18 cellular contexts compared by ENCODE assay signal in the genomic region with DNA sequence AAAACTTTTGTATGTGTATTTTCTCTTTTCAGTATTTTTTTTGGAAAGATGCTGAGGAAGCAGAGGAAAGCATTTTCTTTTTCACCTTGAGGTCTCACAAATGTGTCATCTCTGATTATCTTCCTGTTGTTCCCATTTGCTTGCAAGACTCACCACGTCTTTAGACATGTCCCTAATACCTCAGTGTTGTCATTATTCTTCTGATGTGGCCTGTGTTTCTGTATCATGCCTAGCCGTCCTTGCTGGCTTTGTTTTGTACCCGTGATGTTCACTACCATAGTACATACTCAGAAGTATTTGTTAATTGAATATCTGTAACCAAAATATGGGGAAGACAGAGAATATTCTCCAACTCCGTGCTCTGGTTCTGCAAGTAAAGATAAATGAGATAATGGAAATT. TPM values are rescaled to one million over a fixed set of nuclear protein-coding genes. Genes with fewer than 3 reads are reported as not detected.
A peak's percentile ranks its signal among the peaks of the same experiment; 100 is the strongest.
DNase-seq lines count a peak whose midpoint lies in the region; ATAC-seq and TF ChIP-seq lines count a peak whose summit lies in the region.
"Had no signal": no experiment of that assay in that cellular context is flagged by ENCODE, and none has a peak within 500 bp of the region (broad histone marks: within the 10 kb centered on the region; RNA-seq: fewer than 3 reads in every experiment).

No MANE protein-coding gene starts in this region.

- peak overlapping the region; percentile 75 for H3K27ac Mint-ChIP-seq in T-helper 17 cell
- H3K27ac Mint-ChIP-seq: activated naive CD4-positive, alpha-beta T cell treated with anti-CD3 and anti-CD28 coated beads, Interleukin-2, amount 50 U/mL, for 24 hours had no signal

- no peak for TF ChIP-seq CTCF in left ventricle myocardium inferior (IDR thresholded peaks at IDR 0.05; ENCODE audit: borderline replicate concordance)
- TF ChIP-seq CTCF in heart left ventricle (IDR thresholded peaks at IDR 0.05), result no peak
- TF ChIP-seq CTCF in esophagus squamous epithelium (IDR thresholded peaks at IDR 0.05), result no peak
- no peak for TF ChIP-seq CTCF in uterus (IDR thresholded peaks at IDR 0.05)

- in situ Hi-C loops in KBM-7 (cut with MboI; ENCODE audit: low pct_unique_long_range_greater_than_20kb, low sequenced_read_pairs), result loop anchor here (10.0 kb wide), 1 partner anchor 119 kb away; no protein-coding TSS in a partner anchor

- H3K36me3 ChIP-seq in left ventricle myocardium inferior (no peaks in the 10 kb centered on the region), heart left ventricle (no peaks in the 10 kb centered on the region), esophagus squamous epithelium (no peaks in the 10 kb centered on the region), uterus (no peaks in the 10 kb centered on the region)
- H3K36me3 ChIP-seq: breast epithelium, HAP-1, sigmoid colon had no signal

- DNase-seq in left ventricle myocardium inferior (no peak), heart left ventricle (no peak), T-helper 17 cell (no peak), esophagus squamous epithelium (lab: John Stamatoyannopoulos, UW) (no peak), uterus (no peak), KBM-7 (no peak)
- DNase-seq: occipital lobe had no signal

- WGBS in heart left ventricle, 4 donors, result 48 to 67% (median 56%) methylated on average over 4 of the region's 4 CpGs
- 40 to 49% methylated on average over 4 of the region's 4 CpGs for WGBS in esophagus squamous epithelium, 2 donors

- H3K27me3 Mint-ChIP-seq in T-helper 17 cell, result no peaks in the 10 kb centered on the region
- H3K27me3 Mint-ChIP-seq: activated naive CD4-positive, alpha-beta T cell treated with anti-CD3 and anti-CD28 coated beads, Interleukin-2, amount 50 U/mL, for 24 hours had no signal

- no peaks in the 10 kb centered on the region for H3K36me3 Mint-ChIP-seq in T-helper 17 cell (ENCODE audit: low read depth)
- H3K36me3 Mint-ChIP-seq: activated naive CD4-positive, alpha-beta T cell treated with anti-CD3 and anti-CD28 coated beads, Interleukin-2, amount 50 U/mL, for 24 hours had no signal

- intact Hi-C loops in left ventricle myocardium inferior (cut with micrococcal nuclease), result loop anchor here (2.0 kb wide), 2 partner anchors 55 to 115 kb away; no protein-coding TSS in a partner anchor
- intact Hi-C loops in heart left ventricle (cut with DNase I), result loop anchor here (1.0 to 10.0 kb wide), 11 partner anchors 55 to 1136 kb away; no protein-coding TSS in a partner anchor
- intact Hi-C loops in esophagus squamous epithelium (cut with DNase I), result loop anchor here (5.0 kb wide), 2 partner anchors 56 to 116 kb away; no protein-coding TSS in a partner anchor
- intact Hi-C loops in uterus (cut with DNase I; ENCODE audit: low total_unique reads), result loop anchor here (10.0 kb wide), 1 partner anchor 59 kb away; no protein-coding TSS in a partner anchor

- peaks cover 22% of the 10 kb centered on the region for H3K4me1 Mint-ChIP-seq in T-helper 17 cell

- H3K27me3 ChIP-seq in left ventricle myocardium inferior (ENCODE audit: low read depth) (no peaks in the 10 kb centered on the region), heart left ventricle (no peaks in the 10 kb centered on the region), esophagus squamous epithelium (no peaks in the 10 kb centered on the region), uterus (no peaks in the 10 kb centered on the region)
- H3K27me3 ChIP-seq: breast epithelium, sigmoid colon had no signal

- no peak overlapping the region for H3K4me3 Mint-ChIP-seq in T-helper 17 cell
- H3K4me3 Mint-ChIP-seq: activated naive CD4-positive, alpha-beta T cell treated with anti-CD3 and anti-CD28 coated beads, Interleukin-2, amount 50 U/mL, for 24 hours had no signal

- ATAC-seq in heart left ventricle (no peak), T-helper 17 cell (peak; percentile 81), HG03025 (IDR thresholded peaks at IDR 0.05; ENCODE audit: low FRiP score, unreplicated experiment) (no peak), HG02973 (IDR thresholded peaks at IDR 0.05; ENCODE audit: unreplicated experiment) (no peak)

- H3K9me3 ChIP-seq in left ventricle myocardium inferior (replicated peaks), result no peaks in the 10 kb centered on the region
- H3K9me3 ChIP-seq in heart left ventricle, result no peaks in the 10 kb centered on the region
- H3K9me3 ChIP-seq in T-helper 17 cell (ENCODE audit: control insufficient read depth, low read length, poor library complexity, severe bottlenecking), result no peaks in the 10 kb centered on the region
- no peaks in the 10 kb centered on the region for H3K9me3 ChIP-seq in esophagus squamous epithelium
- no peaks in the 10 kb centered on the region for H3K9me3 ChIP-seq in uterus
- H3K9me3 ChIP-seq: breast epithelium, HAP-1, sigmoid colon had no signal

- H3K4me3 ChIP-seq in left ventricle myocardium inferior, result no peak overlapping the region
- H3K4me3 ChIP-seq in heart left ventricle, result no peak overlapping the region
- no peak overlapping the region for H3K4me3 ChIP-seq in esophagus squamous epithelium
- H3K4me3 ChIP-seq in uterus, result no peak overlapping the region
- H3K4me3 ChIP-seq: breast epithelium, HAP-1, sigmoid colon had no signal

- peaks cover 10% of the 10 kb centered on the region for H3K4me1 ChIP-seq in left ventricle myocardium inferior
- H3K4me1 ChIP-seq in heart left ventricle, result peaks cover 0 to 32% (median 0%) of the 10 kb centered on the region in 12 donors
- H3K4me1 ChIP-seq in esophagus squamous epithelium, result peaks cover 0 to 20% (median 9%) of the 10 kb centered on the region in 3 donors
- H3K4me1 ChIP-seq in uterus, result peaks cover 4 to 5% of the 10 kb centered on the region in 2 donors
- H3K4me1 ChIP-seq: breast epithelium, HAP-1 had no signal

- H3K27ac ChIP-seq in left ventricle myocardium inferior (replicated peaks) (peak overlapping the region; percentile 45), heart left ventricle (peak overlapping the region in 6 of 12 donors; percentile 5 to 39 (median 30)), esophagus squamous epithelium (peak overlapping the region in 3 of 4 donors; percentile 26 to 64 (median 56)), uterus (peak overlapping the region; percentile 51 to 61)

- TF ChIP-seq POLR2A in heart left ventricle (IDR thresholded peaks at IDR 0.05) (no peak), esophagus squamous epithelium (IDR thresholded peaks at IDR 0.05) (no peak), uterus (IDR thresholded peaks at IDR 0.05) (no peak)

RNA-seq across cellular contexts. Expression of a gene that starts 5.0 kb away (rescaled TPM):
- total RNA-seq in left ventricle myocardium inferior (2.9 TPM), heart left ventricle (1 to 10 TPM; 1.9 to 8.4 (median 4.1) TPM), T-helper 17 cell (under 1 TPM; 0.26 to 0.90 TPM), esophagus squamous epithelium (10 to 100 TPM in 1 of 4 donors, 1 to 10 TPM in 2, under 1 TPM in 1; 0.19 to 15.4 (median 3.2) TPM), uterus (1 to 10 TPM in 1 of 4 donors, under 1 TPM in 3; 0.51 to 2.6 (median 0.61) TPM)
- 1 to 10 TPM in 1 of 2 donors, under 1 TPM in 1; 0.75 to 2.9 TPM for polyA plus RNA-seq in heart left ventricle
- total RNA-seq: dermis microvascular lymphatic vessel endothelial cell, glomerular endothelial cell, RPMI7951 had no signal

RNA-seq across cellular contexts. Expression of a gene that starts 33.2 kb away (rescaled TPM):
- total RNA-seq in left ventricle myocardium inferior (not detected), heart left ventricle (not detected), T-helper 17 cell (not detected), esophagus squamous epithelium (10 to 100 TPM; 37.8 to 55.1 (median 46.0) TPM), uterus (under 1 TPM in 1 of 4 donors, not detected in 3; 0.21 TPM)
- not detected for polyA plus RNA-seq in heart left ventricle
- total RNA-seq: liver, occipital lobe, RPMI7951, sigmoid colon had no signal
- polyA plus RNA-seq: liver had no signal

RNA-seq across cellular contexts. Expression of a gene that starts 46.0 kb away (rescaled TPM):
- 0.96 TPM for total RNA-seq in left ventricle myocardium inferior
- total RNA-seq in heart left ventricle, result 1 to 10 TPM in 2 of 9 donors, under 1 TPM in 7; 0.23 to 7.3 (median 0.50) TPM
- under 1 TPM; 0.25 to 0.30 TPM for polyA plus RNA-seq in heart left ventricle
- under 1 TPM; 0.26 to 0.82 TPM for total RNA-seq in T-helper 17 cell
- 1 to 10 TPM in 2 of 4 donors, under 1 TPM in 1, not detected in 1; 0.18 to 3.1 (median 1.2) TPM for total RNA-seq in esophagus squamous epithelium
- 1 to 10 TPM in 3 of 4 donors, under 1 TPM in 1; 0.88 to 1.5 (median 1.2) TPM for total RNA-seq in uterus
- total RNA-seq: activated CD8-positive, alpha-beta memory T cell treated with anti-CD3 and anti-CD28 coated beads for 36 hours; dermis microvascular lymphatic vessel endothelial cell; glomerular endothelial cell; RPMI7951 had no signal

Comparison
In these comparisons a context has a peak if more than half of its experiments do, and no peak if none do; other contexts are left out.
1. RNA of a gene that starts 33.2 kb away (total RNA-seq): 37.8 to 55.1 TPM in esophagus squamous epithelium; not detected in left ventricle myocardium inferior (single experiment), not detected in heart left ventricle, not detected in T-helper 17 cell and 0.21 TPM in uterus; every median in the first group is over 10 times any median in the second.